ENCODE assay signal across 7 cellular contexts in the genomic region with DNA sequence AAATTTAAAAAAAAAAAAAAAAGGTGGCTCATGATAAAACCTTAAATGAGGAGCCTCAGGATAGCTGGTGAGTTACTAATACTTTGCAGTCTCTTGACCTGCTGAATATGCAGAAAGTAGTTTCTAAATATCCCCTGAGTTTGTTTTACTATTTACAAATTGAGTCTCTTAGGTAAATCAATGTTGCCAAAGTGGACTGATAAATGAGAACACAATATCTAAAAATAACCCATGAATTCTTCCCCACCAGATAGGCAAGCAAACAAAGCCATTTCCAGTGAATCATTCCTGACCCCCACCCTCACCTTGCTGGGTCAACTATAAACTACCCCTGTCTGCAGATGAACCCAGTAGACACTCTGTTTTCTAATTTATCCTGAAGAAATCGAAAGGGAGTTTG.
"Had no signal": no experiment of that assay in that cellular context is flagged by ENCODE, and none has a peak within 500 bp of the region (broad histone marks: within the 10 kb centered on the region; RNA-seq: fewer than 3 reads in every experiment).

No MANE protein-coding gene starts in this region.

- DNase-seq: IMR-90, KBM-7, KG1 had no signal

- H3K4me3 ChIP-seq: K562 had no signal

- H3K27ac ChIP-seq: HL-60 had no signal

- H3K4me3 Mint-ChIP-seq: IgD-negative memory B cell had no signal

- FAIRE-seq: HTR-8/SVneo, K562 had no signal

- H3K4me1 Mint-ChIP-seq: IgD-negative memory B cell had no signal

- H3K27me3 Mint-ChIP-seq: IgD-negative memory B cell had no signal

- ATAC-seq: K562 had no signal

- H3K27ac Mint-ChIP-seq: IgD-negative memory B cell had no signal
